1 cellular context compared by ENCODE assay signal in genomic region chr4:169604131-169604900, GRCh38.
TF ChIP-seq lines count a peak whose summit lies in the region.

No MANE protein-coding gene starts in this region.

TF ChIP-seq in HCT116, 20 proteins besides CTCF, POLR2A, EP300 and RAD21 (continued from another document):
- TF ChIP-seq ATF3 (IDR thresholded peaks at IDR 0.05) (0 out of 2 replicates have a peak, but pooled peaks have one; percentile 12), ELF1 (IDR thresholded peaks at IDR 0.05; ENCODE audit: borderline replicate concordance, low read depth) (no peak), CEBPB (IDR thresholded peaks at IDR 0.05; ENCODE audit: low read depth) (0 out of 2 replicates have a peak, but pooled peaks have one; percentile 38), JUND (IDR thresholded peaks at IDR 0.05) (peak; percentile 57), ZBTB33 (IDR thresholded peaks at IDR 0.05; ENCODE audit: extremely low read depth, insufficient replicate concordance, low read length) (no peak), SP1 (IDR thresholded peaks at IDR 0.05; ENCODE audit: low read depth) (peak; percentile 17; the same call in 1 of the 2 replicates), EZH2phosphoT487 (IDR thresholded peaks at IDR 0.05; ENCODE audit: borderline replicate concordance) (no peak), TCF7L2 (IDR thresholded peaks at IDR 0.05; ENCODE audit: borderline replicate concordance, extremely low read depth, insufficient read depth, insufficient read length) (no peak), EGR1 (IDR thresholded peaks at IDR 0.05; ENCODE audit: low read depth) (no peak), FOSL1 (IDR thresholded peaks at IDR 0.05; ENCODE audit: low read depth) (peak; percentile 65; the same call in 1 of the 2 replicates), REST (IDR thresholded peaks at IDR 0.05; ENCODE audit: low read depth) (no peak), ZNF274 (IDR thresholded peaks at IDR 0.05; ENCODE audit: low read depth, low read length) (no peak), MAX (IDR thresholded peaks at IDR 0.05) (no peak), ZFX (IDR thresholded peaks at IDR 0.05) (no peak), EZH2 (IDR thresholded peaks at IDR 0.05) (no peak), CBX3 (IDR thresholded peaks at IDR 0.05; ENCODE audit: low read depth) (peak; percentile 55; the same call in 1 of the 2 replicates)
